27 cellular contexts compared by ENCODE assay signal in the genomic region with DNA sequence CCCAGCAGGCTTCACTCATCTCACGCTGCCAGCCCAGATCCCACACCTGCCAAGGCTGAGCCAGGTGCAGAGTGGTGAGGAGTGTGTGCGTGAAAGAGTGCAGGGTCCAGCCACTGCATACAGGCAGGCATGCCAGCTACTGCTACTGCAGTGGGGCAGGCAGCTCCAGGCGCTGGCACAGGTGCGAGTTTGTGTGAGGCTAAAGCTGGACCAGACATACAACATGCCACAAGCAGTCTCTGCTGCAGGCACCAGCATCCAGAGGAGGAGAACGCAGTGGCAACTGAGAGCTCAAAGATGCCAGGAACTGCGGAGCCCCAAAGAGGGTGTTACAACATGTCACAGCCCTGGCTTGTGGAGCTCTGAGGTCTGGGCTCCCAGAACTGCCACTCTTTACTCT.
A peak's percentile ranks its signal among the peaks of the same experiment; 100 is the strongest.
DNase-seq lines count a peak whose midpoint lies in the region; ATAC-seq, FAIRE-seq and TF ChIP-seq lines count a peak whose summit lies in the region.
"Had no signal": no experiment of that assay in that cellular context is flagged by ENCODE, and none has a peak within 500 bp of the region (broad histone marks: within the 10 kb centered on the region; RNA-seq: fewer than 3 reads in every experiment).

No MANE protein-coding gene starts in this region.

- H4K91ac ChIP-seq in H9 (ENCODE audit: insufficient read length, low read depth, low read length), result no peak overlapping the region

- H3K4me1 ChIP-seq in HepG2 (ENCODE audit: insufficient read depth, low read length), result no peaks in the 10 kb centered on the region
- no peaks in the 10 kb centered on the region for H3K4me1 ChIP-seq in H9 (ENCODE audit: insufficient read depth, low read length)
- H3K4me1 ChIP-seq: BLaER1, Caco-2, esophagus muscularis mucosa, foreskin keratinocyte, heart left ventricle, tibial nerve had no signal

- no peaks in the 10 kb centered on the region for H3K4me1 Mint-ChIP-seq in H9
- H3K4me1 Mint-ChIP-seq: central memory CD8-positive, alpha-beta T cell; neural crest cell had no signal

- no peak for FAIRE-seq in HepG2 (lab: Jason Lieb, UNC)
- FAIRE-seq: GM12878 had no signal

- TF ChIP-seq CTCF in HepG2 (CRISPR knock-in tag; IDR thresholded peaks at IDR 0.05) (no peak), H9 (conservative IDR thresholded peaks at IDR 0.05) (no peak)

- no peak overlapping the region for H3K18ac ChIP-seq in H9 (ENCODE audit: insufficient read length, low read depth, low read length)

- H2BK120ac ChIP-seq in H9 (ENCODE audit: low read depth, low read length, poor library complexity, severe bottlenecking), result no peak overlapping the region

- H3K4me2 ChIP-seq in HepG2 (ENCODE audit: low read depth, low read length) (no peak overlapping the region), H9 (ENCODE audit: insufficient read depth, insufficient read length, low read length) (no peak overlapping the region)
- H3K4me2 ChIP-seq: BLaER1 had no signal

- intact Hi-C loops in HepG2 (cut with micrococcal nuclease; ENCODE audit: unreplicated experiment), result no loop called here

- H4K5ac ChIP-seq in H9 (ENCODE audit: insufficient read length, low read depth, low read length), result no peak overlapping the region

- H3K27ac ChIP-seq in HepG2 (ENCODE audit: extremely low read length, insufficient read depth, low read length), result no peak overlapping the region
- H3K27ac ChIP-seq in H9 (ENCODE audit: insufficient read length, low read depth, low read length), result no peak overlapping the region
- H3K27ac ChIP-seq: BLaER1, esophagus muscularis mucosa, foreskin keratinocyte, GM23248, heart left ventricle, tibial nerve had no signal

- POLR2A ChIA-PET in HepG2 (lab: Yijun Ruan, JAX), result no interaction called here

- no peaks in the 10 kb centered on the region for H3K27me3 ChIP-seq in HepG2 (ENCODE audit: control insufficient read depth in 1 of 2, insufficient read depth in 2 of 2, low read length in 2 of 2)
- no peaks in the 10 kb centered on the region for H3K27me3 ChIP-seq in H9 (ENCODE audit: insufficient read depth, low read length)
- H3K27me3 ChIP-seq: BLaER1, esophagus muscularis mucosa, foreskin keratinocyte, heart left ventricle, MG63, tibial nerve had no signal

- peaks cover 0 to 5% (median 0%) of the 10 kb centered on the region in 3 experiments; a peak in 2 of 7 replicates for H3K36me3 Mint-ChIP-seq in H9 (ENCODE audit: insufficient read depth in 1 of 3, low read depth in 3 of 3)

- H3K4ac ChIP-seq in H9 (ENCODE audit: low read depth, low read length), result no peak overlapping the region

- CTCF ChIA-PET in HepG2 (lab: Yijun Ruan, JAX; ENCODE audit: low intra/inter-chr PET ratio, low total read pairs), result no interaction called here

- no peak overlapping the region for H3K4me3 ChIP-seq in HepG2 (replicated peaks in 1 of 3; ENCODE audit: insufficient read depth in 1 of 3, low read depth in 2 of 3, low read length in 3 of 3)
- H3K4me3 ChIP-seq: BLaER1, esophagus muscularis mucosa, GM12878, GM23248, heart left ventricle, MG63, tibial nerve had no signal

- no peaks in the 10 kb centered on the region for H3K79me1 ChIP-seq in H9 (ENCODE audit: insufficient read depth, low read depth, low read length, poor library complexity, severe bottlenecking)

- H2BK20ac ChIP-seq in H9 (ENCODE audit: low read depth, low read length, poor library complexity, severe bottlenecking), result no peak overlapping the region

- H3K4me3 Mint-ChIP-seq in H9, result no peak overlapping the region
- H3K4me3 Mint-ChIP-seq: activated T-cell treated with anti-CD3 and anti-CD28 coated beads, Interleukin-2, amount 50 U/mL, for 72 hours; central memory CD8-positive, alpha-beta T cell; dendritic cell treated with granulocyte-macrophage colony-stimulating factor and Interleukin-4, amounts not matched to agents 40 ng/mL and 50 ng/mL, for 4 days; neural crest cell had no signal

- H3K9me3 ChIP-seq in HepG2 (ENCODE audit: low read length) (no peaks in the 10 kb centered on the region), H9 (ENCODE audit: control insufficient read depth, low read depth, low read length) (no peaks in the 10 kb centered on the region)
- H3K9me3 ChIP-seq: BLaER1, Caco-2, esophagus muscularis mucosa, MG63, tibial nerve had no signal

- no peak overlapping the region for H3T11ph ChIP-seq in H9 (ENCODE audit: low read length)

- no peaks in the 10 kb centered on the region for H3K23me2 ChIP-seq in H9 (ENCODE audit: insufficient read length, low read depth, low read length, poor library complexity, severe bottlenecking)

- H3K9ac ChIP-seq in HepG2 (ENCODE audit: insufficient read depth, low read depth, low read length) (no peak overlapping the region), H9 (ENCODE audit: extremely low read depth, insufficient read length, low read length) (no peak overlapping the region)
- H3K9ac ChIP-seq: BLaER1, GM23248 had no signal

- TF ChIP-seq RAD21 in HepG2 (CRISPR knock-in tag; IDR thresholded peaks at IDR 0.05), result no peak

- H2BK15ac ChIP-seq in H9 (ENCODE audit: low read depth, low read length), result no peak overlapping the region

- no peak overlapping the region for H4K8ac ChIP-seq in H9 (replicated peaks; ENCODE audit: insufficient read length, low read depth, low read length)

- H2BK5ac ChIP-seq in H9 (ENCODE audit: insufficient read length, low read length), result no peak overlapping the region

- H3K23ac ChIP-seq in H9 (ENCODE audit: insufficient read length, low read depth, low read length), result no peak overlapping the region

- in situ Hi-C loops in HepG2 (cut with HindIII; ENCODE audit: extremely low pct_ligation_motif_present, low pct_unique_long_range_greater_than_20kb), result no loop called here

- H3K27me3 Mint-ChIP-seq in H9 (ENCODE audit: low read depth), result no peaks in the 10 kb centered on the region
- H3K27me3 Mint-ChIP-seq: central memory CD8-positive, alpha-beta T cell; dendritic cell treated with granulocyte-macrophage colony-stimulating factor and Interleukin-4, amounts not matched to agents 40 ng/mL and 50 ng/mL, for 4 days had no signal

- H4K20me1 ChIP-seq in HepG2 (ENCODE audit: insufficient read depth, low read length) (no peaks in the 10 kb centered on the region; the same call in 1 of the 2 replicates), H9 (ENCODE audit: control insufficient read depth, insufficient read depth, insufficient read length) (no peaks in the 10 kb centered on the region)
- H4K20me1 ChIP-seq: BLaER1 had no signal

- peak; percentile 8 for DNase-seq in COR-L47 (lab: John Stamatoyannopoulos, UW)
- peak; percentile 74 to 82 for DNase-seq in NCI-H2081 (lab: John Stamatoyannopoulos, UW)
- DNase-seq in NCI-H526 treated with DMSO at 0.1 percent for 48 hours (lab: John Stamatoyannopoulos, UW), result peak; percentile 25
- no peak for DNase-seq in HepG2 (ENCODE audit: low spot score)
- no peak for DNase-seq in hepatic stellate cell (ENCODE audit: low spot score)
- DNase-seq in mucosa of gallbladder (ENCODE audit: low spot score), result no peak
- DNase-seq in H9, result no peak
- DNase-seq: activated naive CD4-positive, alpha-beta T cell; activated T-cell treated with anti-CD3 and anti-CD28 coated beads, Interleukin-2, amount 50 U/mL, for 72 hours; foreskin keratinocyte; GM23248; heart left ventricle; KG1; MG63; NCI-H1694 treated with DMSO at 0.1 percent for 48 hours; right cardiac atrium; SIG-M5; stimulated activated CD4-positive, alpha-beta T cell treated with anti-CD3 and anti-CD28 coated beads, Interleukin-2, amount 100 ng/mL, for 24 hours; SW 1271 had no signal

- no peaks in the 10 kb centered on the region for H3K79me2 ChIP-seq in HepG2 (ENCODE audit: insufficient read depth, low read length)
- no peaks in the 10 kb centered on the region for H3K79me2 ChIP-seq in H9 (ENCODE audit: insufficient read depth, low read length)

- no peaks in the 10 kb centered on the region for H3K36me3 ChIP-seq in HepG2 (replicated peaks in 1 of 2; ENCODE audit: control insufficient read depth in 1 of 2, insufficient read depth in 2 of 2, low read length in 2 of 2)
- H3K36me3 ChIP-seq: BLaER1, esophagus muscularis mucosa, heart left ventricle, MG63, tibial nerve had no signal

- ATAC-seq in HepG2, result peak; percentile 34
- ATAC-seq: activated T-cell treated with anti-CD3 and anti-CD28 coated beads, Interleukin-2, amount 50 U/mL, for 72 hours; foreskin keratinocyte; GM12878; heart left ventricle had no signal

- no peak overlapping the region for H2AFZ ChIP-seq in HepG2 (ENCODE audit: low read length)
- H2AFZ ChIP-seq in H9 (ENCODE audit: low read length), result no peak overlapping the region
- H2AFZ ChIP-seq: GM23248 had no signal

- TF ChIP-seq POLR2A in HepG2 (IDR thresholded peaks at IDR 0.05; ENCODE audit: insufficient read depth in 1 of 2, low read depth in 2 of 2, low read length in 2 of 2), result no peak

- no peak overlapping the region for H3K27ac Mint-ChIP-seq in H9
- H3K27ac Mint-ChIP-seq: activated T-cell treated with anti-CD3 and anti-CD28 coated beads, Interleukin-2, amount 50 U/mL, for 72 hours; dendritic cell treated with granulocyte-macrophage colony-stimulating factor and Interleukin-4, amounts not matched to agents 40 ng/mL and 50 ng/mL, for 4 days had no signal

- no peak overlapping the region for H3K14ac ChIP-seq in H9 (ENCODE audit: insufficient read depth, low read length)

- H3K9me3 Mint-ChIP-seq in H9, result peaks cover 0 to 3% of the 10 kb centered on the region in 2 experiments; a peak in 2 of 5 replicates
- H3K9me3 Mint-ChIP-seq: dendritic cell treated with granulocyte-macrophage colony-stimulating factor and Interleukin-4, amounts not matched to agents 40 ng/mL and 50 ng/mL, for 4 days; neural crest cell had no signal

- 7% methylated on average over 5 of the region's 6 CpGs for WGBS in HepG2 (ENCODE audit: low lambda C conversion rate)
- no CpG with 5 or more reads among the region's 6 CpGs for WGBS in H9 (ENCODE audit: extremely low coverage, insufficient read length, low lambda C conversion rate)

- H2AK5ac ChIP-seq in H9 (ENCODE audit: insufficient read length, low read length), result no peak overlapping the region

- no peak overlapping the region for H3K56ac ChIP-seq in H9 (ENCODE audit: insufficient read length, low read depth, low read length)

- no TSS peak for BruUV-seq in HepG2 (replicated peaks; lab: Mats Ljungman, UMichigan)

- H2BK12ac ChIP-seq in H9 (ENCODE audit: insufficient read length, low read depth, low read length), result no peak overlapping the region

- no peak for TF ChIP-seq EP300 in HepG2 (IDR thresholded peaks at IDR 0.05; ENCODE audit: low read depth in 2 of 2, low read length in 2 of 2)
- TF ChIP-seq EP300 in HepG2 (CRISPR knock-in tag; IDR thresholded peaks at IDR 0.05; ENCODE audit: borderline replicate concordance), result no peak

TF ChIP-seq in HepG2, 621 proteins besides CTCF, POLR2A, EP300 and RAD21 (continues in another document):
- TF ChIP-seq ZNF703 (CRISPR knock-in tag; IDR thresholded peaks at IDR 0.05; ENCODE audit: borderline replicate concordance), result no peak
- TF ChIP-seq ZEB1 (IDR thresholded peaks at IDR 0.05; ENCODE audit: insufficient replicate concordance, low read depth), result no peak
- no peak for TF ChIP-seq BCL6 (CRISPR knock-in tag; IDR thresholded peaks at IDR 0.05)
- no peak for TF ChIP-seq HDAC2 (CRISPR knock-in tag; IDR thresholded peaks at IDR 0.05)
- TF ChIP-seq PHF5A (CRISPR knock-in tag; IDR thresholded peaks at IDR 0.05; ENCODE audit: low read depth, unreplicated experiment), result no peak
- no peak for TF ChIP-seq HNRNPL (IDR thresholded peaks at IDR 0.05; ENCODE audit: low read depth, low read length)

Comparison
In these comparisons a context has a peak if more than half of its experiments do, and no peak if none do; other contexts are left out.
1. DNase-seq: peak in COR-L47 (single experiment), NCI-H2081 (2 of 2) and NCI-H526 treated with DMSO at 0.1 percent for 48 hours (single experiment); none in HepG2 (single experiment), hepatic stellate cell (single experiment), mucosa of gallbladder (single experiment) and H9 (single experiment).